9 cellular contexts compared by ENCODE assay signal in genomic region chr3:24900202-24900601, GRCh38.
"Had no signal": no experiment of that assay in that cellular context is flagged by ENCODE, and none has a peak within 500 bp of the region (broad histone marks: within the 10 kb centered on the region; RNA-seq: fewer than 3 reads in every experiment).

No MANE protein-coding gene starts in this region.

- H3K4me3 Mint-ChIP-seq: IgD-negative memory B cell had no signal

- H3K4me1 Mint-ChIP-seq: IgD-negative memory B cell had no signal

- H3K27me3 Mint-ChIP-seq: IgD-negative memory B cell had no signal

- ATAC-seq: HCT116, HepG2 had no signal

- H3K9me3 ChIP-seq: HAP-1 had no signal

- H3K27ac ChIP-seq: GM23248, HL-60 had no signal

- H3K36me3 ChIP-seq: HAP-1 had no signal

- H3K4me1 ChIP-seq: HAP-1 had no signal

- DNase-seq: GM23248, GOT3, H7, KBM-7 had no signal

- H3K4me3 ChIP-seq: GM23248, HAP-1 had no signal

- H3K27ac Mint-ChIP-seq: IgD-negative memory B cell had no signal
